8 cellular contexts compared by ENCODE assay signal in genomic region chr22:44023404-44024287, GRCh38. TPM values are rescaled to one million over a fixed set of nuclear protein-coding genes. Genes with fewer than 3 reads are reported as not detected.
A peak's percentile ranks its signal among the peaks of the same experiment; 100 is the strongest.
DNase-seq lines count a peak whose midpoint lies in the region; ATAC-seq and TF ChIP-seq lines count a peak whose summit lies in the region.

No MANE protein-coding gene starts in this region.

- H3K27ac ChIP-seq in gastrocnemius medialis = peak overlapping the region; percentile 94 to 98 (median 97)

- H3K36me3 ChIP-seq in gastrocnemius medialis = no peaks in the 10 kb centered on the region

- DNase-seq in activated CD4-positive, alpha-beta T cell treated with anti-CD3 and anti-CD28 coated beads for 24 hours (ENCODE audit: low read depth in 2 of 2) = peak; percentile 8 to 9
- no peak for DNase-seq in activated CD4-positive, alpha-beta T cell treated with anti-CD3 and anti-CD28 coated beads for 1 hour
- DNase-seq in NCI-H460 (ENCODE audit: extremely low read depth, low read depth) (peak; percentile 15), amniotic epithelial cell (ENCODE audit: low read depth) (peak; percentile 24), hepatic stellate cell (ENCODE audit: low spot score) (peak; percentile 65), gastrocnemius medialis (peak; percentile 57 to 61), NCI-H524 treated with DMSO at 0.1 percent for 48 hours (lab: John Stamatoyannopoulos, UW) (no peak)

- intact Hi-C loops in gastrocnemius medialis (cut with DNase I; ENCODE audit: low total_unique reads) = loop anchor here (1.0 kb wide), 1 partner anchor 63 kb away; no protein-coding TSS in a partner anchor

- peak overlapping the region; percentile 55 to 75 (median 68) for H3K4me3 ChIP-seq in gastrocnemius medialis

- in situ Hi-C loops in gastrocnemius medialis (cut with MboI; ENCODE audit: low sequenced_read_pairs in 4 of 4) = loop anchor here in 1 of 4 donors (10.0 kb wide), 1 partner anchor 61 kb away; no protein-coding TSS in a partner anchor

- peak in 1 of 5 experiments; percentile 11 for TF ChIP-seq CTCF in gastrocnemius medialis (IDR thresholded peaks at IDR 0.05 in 4 of 5, conservative IDR thresholded peaks at IDR 0.05 in 1 of 5)

- ATAC-seq in gastrocnemius medialis = peak; percentile 47 to 53
- ATAC-seq in GM21723 (IDR thresholded peaks at IDR 0.05; ENCODE audit: unreplicated experiment) = no peak

- peak; percentile 62 to 77 for TF ChIP-seq POLR2A in gastrocnemius medialis (IDR thresholded peaks at IDR 0.05)

- H3K9me3 ChIP-seq in gastrocnemius medialis = no peaks in the 10 kb centered on the region

- no peaks in the 10 kb centered on the region for H3K27me3 ChIP-seq in gastrocnemius medialis

- peaks cover 61 to 77% of the 10 kb centered on the region in 2 donors for H3K4me1 ChIP-seq in gastrocnemius medialis

RNA-seq across cellular contexts. Expression of gene PARVB, which starts 0.5 kb away (rescaled TPM):
- total RNA-seq in NCI-H460 (2014; rRNA removed; shearing (Covaris generic)) = 32.2 and 33.0 TPM in 2 replicates
- polyA plus RNA-seq in NCI-H460 (2014; cell fraction: nucleus; rRNA removed) = 13.5 and 21.2 TPM in 2 replicates
- total RNA-seq in gastrocnemius medialis = 100 to 1,000 TPM; 120 to 201 (median 147) TPM

Comparison
In these comparisons a context has a peak if more than half of its experiments do, and no peak if none do; other contexts are left out.
1. DNase-seq: peak in activated CD4-positive, alpha-beta T cell treated with anti-CD3 and anti-CD28 coated beads for 24 hours (2 of 2), NCI-H460 (single experiment), amniotic epithelial cell (single experiment), hepatic stellate cell (single experiment) and gastrocnemius medialis (2 of 2); none in activated CD4-positive, alpha-beta T cell treated with anti-CD3 and anti-CD28 coated beads for 1 hour (single experiment) and NCI-H524 treated with DMSO at 0.1 percent for 48 hours (single experiment).